Comparison of ENCODE assay signal across 28 cellular contexts in genomic region chr1:72586023-72586685, GRCh38.
"Had no signal": no experiment of that assay in that cellular context is flagged by ENCODE, and none has a peak within 500 bp of the region (broad histone marks: within the 10 kb centered on the region; RNA-seq: fewer than 3 reads in every experiment).

No MANE protein-coding gene starts in this region.

- DNase-seq: colonic mucosa; cortex of kidney; dermis blood vessel endothelial cell; dorsolateral prefrontal cortex; effector CD4-positive, alpha-beta T cell; effector CD8-positive, alpha-beta T cell; effector memory CD4-positive, alpha-beta T cell; effector memory CD8-positive, alpha-beta T cell; endodermal cell; erythroblast; esophagus squamous epithelium; foreskin fibroblast; foreskin keratinocyte; foreskin melanocyte; gastrocnemius medialis; glutamatergic neuron; head of caudate nucleus; heart left ventricle; heart right ventricle had no signal

- H3K4me1 ChIP-seq: colonic mucosa, esophagus muscularis mucosa, esophagus squamous epithelium, foreskin keratinocyte, gastrocnemius medialis, gastroesophageal sphincter, heart left ventricle, heart right ventricle had no signal

- H3K4me3 ChIP-seq: colonic mucosa, coronary artery, dorsolateral prefrontal cortex, esophagus muscularis mucosa, esophagus squamous epithelium, gastrocnemius medialis, gastroesophageal sphincter, heart left ventricle, heart right ventricle had no signal

- H3K9me3 ChIP-seq: colonic mucosa, esophagus muscularis mucosa, esophagus squamous epithelium, gastrocnemius medialis, gastroesophageal sphincter, heart left ventricle, heart right ventricle had no signal

- H3K27ac ChIP-seq: colonic mucosa, coronary artery, dorsolateral prefrontal cortex, epithelial cell of prostate, esophagus muscularis mucosa, esophagus squamous epithelium, foreskin keratinocyte, gastrocnemius medialis, gastroesophageal sphincter, heart left ventricle, heart right ventricle had no signal

- FAIRE-seq: colon, endometrium, endothelial cell of umbilical vein, frontal cortex had no signal

- H3K36me3 ChIP-seq: colonic mucosa, esophagus muscularis mucosa, esophagus squamous epithelium, gastrocnemius medialis, gastroesophageal sphincter, heart left ventricle, heart right ventricle had no signal

- ATAC-seq: effector memory CD8-positive, alpha-beta T cell; esophagus mucosa; foreskin keratinocyte; gastrocnemius medialis; gastroesophageal sphincter; heart left ventricle; heart right ventricle had no signal

- H3K27me3 ChIP-seq: colonic mucosa, dorsolateral prefrontal cortex, esophagus muscularis mucosa, esophagus squamous epithelium, foreskin keratinocyte, gastrocnemius medialis, gastroesophageal sphincter, heart left ventricle, heart right ventricle had no signal
